1 cellular context compared by ENCODE assay signal in the genomic region with DNA sequence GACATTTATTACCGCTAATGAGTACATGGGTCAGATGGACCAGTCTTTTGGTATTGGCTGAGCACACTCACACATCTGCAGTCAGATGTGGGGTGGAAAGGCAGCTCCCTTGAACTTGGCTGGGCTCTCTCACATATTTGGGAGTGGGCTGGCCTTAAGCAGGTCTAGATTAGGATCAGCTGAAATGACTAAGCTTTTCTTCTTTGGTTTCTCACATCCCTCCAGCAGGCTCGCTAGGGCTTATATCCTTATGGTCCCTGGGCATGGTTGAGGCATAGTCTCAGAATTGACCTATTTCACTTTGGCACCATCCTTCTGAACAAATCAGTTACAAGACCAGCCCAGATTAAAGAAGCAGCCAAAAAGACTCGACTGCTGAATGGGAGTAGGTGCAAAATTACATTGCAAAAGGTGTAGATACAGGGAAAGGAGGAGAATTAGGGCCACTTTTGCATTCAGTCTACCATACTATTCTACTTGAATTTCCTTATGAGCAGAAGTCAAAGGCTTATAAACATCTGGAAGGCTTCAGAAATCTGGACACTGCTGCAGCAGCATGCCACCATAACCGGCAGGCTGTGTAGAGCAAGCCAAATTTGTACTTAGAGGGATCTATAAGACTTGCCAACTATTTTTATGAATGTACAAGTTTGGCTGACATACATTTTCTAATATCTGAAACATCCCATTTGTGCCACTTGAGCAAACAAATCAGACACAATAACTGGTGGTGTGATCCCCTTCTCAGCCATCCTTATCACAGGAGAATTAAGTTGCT.
A peak's percentile ranks its signal among the peaks of the same experiment; 100 is the strongest.
TF ChIP-seq lines count a peak whose summit lies in the region.

No MANE protein-coding gene starts in this region.

TF ChIP-seq in HepG2, 621 proteins besides CTCF, POLR2A, EP300 and RAD21:
- TF ChIP-seq ZNF749 (CRISPR knock-in tag; IDR thresholded peaks at IDR 0.05; ENCODE audit: borderline replicate concordance): no peak
- TF ChIP-seq ZNF841 (CRISPR knock-in tag; IDR thresholded peaks at IDR 0.05; ENCODE audit: borderline replicate concordance): 0 out of 2 replicates have a peak, but pooled peaks have one; percentile 31
